In genomic region chr16:12802661-12803060, GRCh38 we compare ENCODE assay signal across 8 cellular contexts. TPM values are rescaled to one million over a fixed set of nuclear protein-coding genes. Genes with fewer than 3 reads are reported as not detected.
A peak's percentile ranks its signal among the peaks of the same experiment; 100 is the strongest.
DNase-seq lines count a peak whose midpoint lies in the region; TF ChIP-seq lines count a peak whose summit lies in the region.

No MANE protein-coding gene starts in this region.

- H3K27ac ChIP-seq in duodenal mucosa (ENCODE audit: low read depth, low read length) (no peak overlapping the region), neural cell (ENCODE audit: low read length) (no peak overlapping the region)

- H4K20me1 ChIP-seq in neural cell (ENCODE audit: insufficient read depth): no peaks in the 10 kb centered on the region

- TF ChIP-seq RAD21 in neural cell (conservative IDR thresholded peaks at IDR 0.05): no peak

- H3K27me3 ChIP-seq in BE2C: no peaks in the 10 kb centered on the region
- H3K27me3 ChIP-seq in duodenal mucosa (ENCODE audit: control insufficient read depth in 1 of 2, insufficient read depth in 2 of 2, low read length in 2 of 2): no peaks in the 10 kb centered on the region
- no peaks in the 10 kb centered on the region for H3K27me3 ChIP-seq in neural cell (ENCODE audit: insufficient read depth, low read depth, low read length)

- H3K9me3 ChIP-seq in BE2C (no peaks in the 10 kb centered on the region), duodenal mucosa (ENCODE audit: control insufficient read depth in 1 of 2, low read length in 2 of 2) (no peaks in the 10 kb centered on the region), neural cell (ENCODE audit: low read length) (no peaks in the 10 kb centered on the region)

- TF ChIP-seq CTCF in BE2C (IDR thresholded peaks at IDR 0.05; ENCODE audit: low read depth, low read length) (no peak), LNCaP clone FGC (IDR thresholded peaks at IDR 0.05; ENCODE audit: control insufficient read depth, extremely low read depth, insufficient read depth) (no peak), neural cell (IDR thresholded peaks at IDR 0.05; ENCODE audit: poor library complexity, severe bottlenecking) (no peak)

- H3K4me3 ChIP-seq in BE2C (ENCODE audit: low read depth, low read length) (peak overlapping the region; percentile 79), LNCaP clone FGC (ENCODE audit: low read depth, low read length) (peak overlapping the region; percentile 78), duodenal mucosa (ENCODE audit: low read depth in 1 of 2, low read length in 2 of 2) (peak overlapping the region; percentile 91 to 97), neural cell (ENCODE audit: low read length) (peak overlapping the region; percentile 84)

- H3K4me1 ChIP-seq in BE2C (no peaks in the 10 kb centered on the region), duodenal mucosa (ENCODE audit: control insufficient read depth in 1 of 2, insufficient read depth in 2 of 2, low read length in 2 of 2) (peaks cover 17 to 24% of the 10 kb centered on the region in 2 donors)

- DNase-seq in BE2C: no peak
- DNase-seq in LNCaP clone FGC (ENCODE audit: low read depth): no peak
- no peak for DNase-seq in activated CD4-positive, CD25-positive, alpha-beta regulatory T cell (lab: John Stamatoyannopoulos, UW)
- no peak for DNase-seq in HK-2 (ENCODE audit: unreplicated experiment)
- DNase-seq in stimulated activated CD4-positive, alpha-beta T cell treated with anti-CD3 and anti-CD28 coated beads, Interleukin-12 subunit alpha, Interleukin-12 subunit beta, amount 100 ng/mL, for 4 hours: no peak
- DNase-seq in NCI-H510A treated with DMSO at 0.1 percent for 48 hours (lab: John Stamatoyannopoulos, UW): no peak

- no peaks in the 10 kb centered on the region for H3K79me2 ChIP-seq in neural cell (replicated peaks; ENCODE audit: insufficient read depth, low read length)

- H3K36me3 ChIP-seq in BE2C (no peaks in the 10 kb centered on the region), duodenal mucosa (ENCODE audit: control insufficient read depth in 1 of 2, insufficient read depth in 2 of 2, low read length in 2 of 2) (no peaks in the 10 kb centered on the region), neural cell (ENCODE audit: insufficient read depth, low read length) (no peaks in the 10 kb centered on the region)

- H3K9ac ChIP-seq in duodenal mucosa (ENCODE audit: low read depth in 1 of 2, low read length in 2 of 2) (peak overlapping the region; percentile 30 to 65), neural cell (ENCODE audit: low read length) (no peak overlapping the region)

- no peaks in the 10 kb centered on the region for H3K9me2 ChIP-seq in neural cell (ENCODE audit: insufficient read depth, low read length)

- H2AFZ ChIP-seq in neural cell (ENCODE audit: low read depth, low read length): peak overlapping the region; percentile 88

- no peak overlapping the region for H3K4me2 ChIP-seq in neural cell (ENCODE audit: low read length)

- H3F3A ChIP-seq in neural cell (ENCODE audit: insufficient read depth, low read length, poor library complexity, severe bottlenecking): no peaks in the 10 kb centered on the region

- TF ChIP-seq EP300 in neural cell (conservative IDR thresholded peaks at IDR 0.05; ENCODE audit: poor library complexity, severe bottlenecking): no peak

TF ChIP-seq in neural cell, 6 proteins besides CTCF, POLR2A, EP300 and RAD21:
- TF ChIP-seq REST (IDR thresholded peaks at IDR 0.05; ENCODE audit: borderline replicate concordance) (no peak), MXI1 (conservative IDR thresholded peaks at IDR 0.05; ENCODE audit: poor library complexity, severe bottlenecking) (no peak), TAF1 (IDR thresholded peaks at IDR 0.05; ENCODE audit: low read depth) (no peak), SMC3 (conservative IDR thresholded peaks at IDR 0.05; ENCODE audit: poor library complexity) (no peak), POLR2AphosphoS5 (IDR thresholded peaks at IDR 0.05) (no peak), EZH2 (IDR thresholded peaks at IDR 0.05; ENCODE audit: borderline replicate concordance, insufficient read depth, low read length, poor library complexity, severe bottlenecking) (no peak)

RNA-seq across cellular contexts. Expression of gene CPPED1, which starts 1.0 kb away (rescaled TPM):
- 23.1 TPM for polyA plus RNA-seq in BE2C (2012; ENCODE audit: insufficient read depth, insufficient read length, low read depth)
- polyA plus RNA-seq in neural cell: 1.3 and 2.5 TPM in 2 replicates
- 3.4 and 4.5 TPM in 2 replicates for polyA minus RNA-seq in neural cell
